Comparison of ENCODE assay signal across 9 cellular contexts in genomic region chr15:67564590-67565345, GRCh38. TPM values are rescaled to one million over a fixed set of nuclear protein-coding genes. Genes with fewer than 3 reads are reported as not detected.
DNase-seq lines count a peak whose midpoint lies in the region; ATAC-seq and TF ChIP-seq lines count a peak whose summit lies in the region.
"Had no signal": no experiment of that assay in that cellular context is flagged by ENCODE, and none has a peak within 500 bp of the region (broad histone marks: within the 10 kb centered on the region; RNA-seq: fewer than 3 reads in every experiment).

No MANE protein-coding gene starts in this region.

- peaks cover 17% of the 10 kb centered on the region for H3K36me3 Mint-ChIP-seq in T-helper 2 cell treated with Interferon-gamma antibody and Interleukin-4, amounts not matched to agents 5 μg/mL and 100 μg/mL, for 36 hours (ENCODE audit: low read depth)

- DNase-seq in GM10266 (ENCODE audit: extremely low spot score) (peak; percentile 67), left lobe of liver (ENCODE audit: low spot score) (no peak), Right ventricle myocardium inferior (ENCODE audit: missing footprints) (no peak), stomach (no peak)
- no peak for DNase-seq in T-helper 2 cell treated with Interferon-gamma antibody and Interleukin-4, amounts not matched to agents 5 μg/mL and 100 μg/mL, for 36 hours (ENCODE audit: low spot score)
- no peak for DNase-seq in stimulated activated CD4-positive, alpha-beta T cell treated with anti-CD3 and anti-CD28 coated beads, Interleukin-2, amount 100 ng/mL, for 24 hours
- DNase-seq: DMS153 had no signal

- ATAC-seq in GM19455 (IDR thresholded peaks at IDR 0.05; ENCODE audit: unreplicated experiment) (peak; percentile 91), HG03097 (IDR thresholded peaks at IDR 0.05; ENCODE audit: low FRiP score, unreplicated experiment) (peak; percentile 82), left lobe of liver (no peak), Right ventricle myocardium inferior (no peak)

- no peak overlapping the region for H3K27ac ChIP-seq in stomach

- intact Hi-C loops in Right ventricle myocardium inferior (cut with DNase I) (no loop called here), stomach (cut with DNase I; ENCODE audit: low total_unique reads) (no loop called here)

- H3K4me3 ChIP-seq in stomach, result no peak overlapping the region

- peak overlapping the region; percentile 34 for H3K4me3 Mint-ChIP-seq in T-helper 2 cell treated with Interferon-gamma antibody and Interleukin-4, amounts not matched to agents 5 μg/mL and 100 μg/mL, for 36 hours

- no peaks in the 10 kb centered on the region for H3K9me3 Mint-ChIP-seq in T-helper 2 cell treated with Interferon-gamma antibody and Interleukin-4, amounts not matched to agents 5 μg/mL and 100 μg/mL, for 36 hours

- H3K4me1 ChIP-seq in stomach, result no peaks in the 10 kb centered on the region

- no peak for TF ChIP-seq EP300 in stomach (IDR thresholded peaks at IDR 0.05)

- no peaks in the 10 kb centered on the region for H3K9me3 ChIP-seq in stomach

- TF ChIP-seq CTCF in GM10266 (IDR thresholded peaks at IDR 0.05; ENCODE audit: control insufficient read depth, insufficient read depth, low read depth, missing control alignments), result no peak
- no peak for TF ChIP-seq CTCF in stomach (IDR thresholded peaks at IDR 0.05)

- peak overlapping the region; percentile 70 for H3K27ac Mint-ChIP-seq in T-helper 2 cell treated with Interferon-gamma antibody and Interleukin-4, amounts not matched to agents 5 μg/mL and 100 μg/mL, for 36 hours

- 83 to 99% (median 96%) methylated on average over 4 of the region's 4 CpGs for WGBS in stomach, 5 donors

- H3K27me3 ChIP-seq in stomach, result no peaks in the 10 kb centered on the region

- peaks cover 0 to 10% (median 4%) of the 10 kb centered on the region in 4 donors for H3K36me3 ChIP-seq in stomach

- H3K4me1 Mint-ChIP-seq in T-helper 2 cell treated with Interferon-gamma antibody and Interleukin-4, amounts not matched to agents 5 μg/mL and 100 μg/mL, for 36 hours (ENCODE audit: low read depth), result peaks cover 17% of the 10 kb centered on the region

- no peak for TF ChIP-seq POLR2A in stomach (IDR thresholded peaks at IDR 0.05)

- no peaks in the 10 kb centered on the region for H3K27me3 Mint-ChIP-seq in T-helper 2 cell treated with Interferon-gamma antibody and Interleukin-4, amounts not matched to agents 5 μg/mL and 100 μg/mL, for 36 hours (ENCODE audit: low read depth)

RNA-seq across cellular contexts. Expression of gene MAP2K5, which starts 22.3 kb away (rescaled TPM):
- total RNA-seq in left lobe of liver (9.9 TPM), Right ventricle myocardium inferior (19.0 TPM), stomach (10 to 100 TPM in 4 of 5 donors, 1 to 10 TPM in 1; 1.8 to 94.6 (median 19.7) TPM)
- 10 to 100 TPM in 2 of 3 donors, 1 to 10 TPM in 1; 7.2 to 11.8 (median 10.4) TPM for polyA plus RNA-seq in stomach

RNA-seq across cellular contexts. Expression of gene C15orf61, which starts 43.8 kb away (rescaled TPM):
- total RNA-seq in left lobe of liver (2.3 TPM), Right ventricle myocardium inferior (11.9 TPM), stomach (10 to 100 TPM in 1 of 5 donors, 1 to 10 TPM in 2, under 1 TPM in 2; 0.14 to 19.4 (median 1.3) TPM)
- 1 to 10 TPM; 1.7 to 2.9 (median 2.5) TPM for polyA plus RNA-seq in stomach

Comparison
In these comparisons a context has a peak if more than half of its experiments do, and no peak if none do; other contexts are left out.
1. ATAC-seq: peak in GM19455 (single experiment) and HG03097 (single experiment); none in left lobe of liver (single experiment) and Right ventricle myocardium inferior (single experiment).